In genomic region chr1:43708006-43708412, GRCh38 we compare ENCODE assay signal across 8 cellular contexts. TPM values are rescaled to one million over a fixed set of nuclear protein-coding genes. Genes with fewer than 3 reads are reported as not detected.
DNase-seq lines count a peak whose midpoint lies in the region; ATAC-seq lines count a peak whose summit lies in the region.

No MANE protein-coding gene starts in this region.

- peak overlapping the region; percentile 55 for H2AFZ ChIP-seq in ACC112 (ENCODE audit: low read length, unreplicated experiment)

- DNase-seq in H7 (no peak), substantia nigra (lab: John Stamatoyannopoulos, UW) (peak in 1 of 49 donors; percentile 47), C1 segment of cervical spinal cord (lab: John Stamatoyannopoulos, UW) (no peak)
- no peak for DNase-seq in activated T-cell treated with anti-CD3 and anti-CD28 coated beads, Interleukin-2, amount 50 U/mL, for 72 hours
- no peak for DNase-seq in stimulated activated CD4-positive, alpha-beta T cell treated with anti-CD3 and anti-CD28 coated beads, Interleukin-2, amount 100 ng/mL, for 24 hours

- H3K4me3 Mint-ChIP-seq in activated T-cell treated with anti-CD3 and anti-CD28 coated beads, Interleukin-2, amount 50 U/mL, for 72 hours: peak overlapping the region; percentile 94 to 95

- H3K9ac ChIP-seq in iPS-18a (ENCODE audit: low read length): peak overlapping the region; percentile 58

- H3K27ac Mint-ChIP-seq in activated T-cell treated with anti-CD3 and anti-CD28 coated beads, Interleukin-2, amount 50 U/mL, for 72 hours: peak overlapping the region; percentile 20

- H3K27me3 Mint-ChIP-seq in activated T-cell treated with anti-CD3 and anti-CD28 coated beads, Interleukin-2, amount 50 U/mL, for 72 hours (ENCODE audit: low read depth): no peaks in the 10 kb centered on the region

- peak overlapping the region; percentile 75 for H3K27ac ChIP-seq in ACC112 (ENCODE audit: low read depth, low read length)
- H3K27ac ChIP-seq in iPS-18a (ENCODE audit: low read length): no peak overlapping the region
- peak overlapping the region; percentile 61 for H3K27ac ChIP-seq in substantia nigra (ENCODE audit: low read depth, low read length, poor library complexity, severe bottlenecking)

- no peak for ATAC-seq in activated T-cell treated with anti-CD3 and anti-CD28 coated beads, Interleukin-2, amount 50 U/mL, for 72 hours (replicated peaks in 1 of 2)
- ATAC-seq in HG02588 (IDR thresholded peaks at IDR 0.05; ENCODE audit: unreplicated experiment): no peak

- no peaks in the 10 kb centered on the region for H3K9me3 Mint-ChIP-seq in activated T-cell treated with anti-CD3 and anti-CD28 coated beads, Interleukin-2, amount 50 U/mL, for 72 hours

- H3K4me1 Mint-ChIP-seq in activated T-cell treated with anti-CD3 and anti-CD28 coated beads, Interleukin-2, amount 50 U/mL, for 72 hours (ENCODE audit: low read depth): peaks cover 46% of the 10 kb centered on the region

- peaks cover 8% of the 10 kb centered on the region for H3K36me3 ChIP-seq in ACC112 (ENCODE audit: insufficient read depth, low read length)
- H3K36me3 ChIP-seq in H7 (replicated peaks; ENCODE audit: control insufficient read depth, insufficient read depth, low read length): peaks cover 17% of the 10 kb centered on the region
- H3K36me3 ChIP-seq in iPS-18a (ENCODE audit: control insufficient read depth, low read depth, low read length): peaks cover 29% of the 10 kb centered on the region

- peaks cover 4 to 18% of the 10 kb centered on the region in 2 donors for H3K36me3 Mint-ChIP-seq in activated T-cell treated with anti-CD3 and anti-CD28 coated beads, Interleukin-2, amount 50 U/mL, for 72 hours (ENCODE audit: insufficient read depth in 2 of 2)

- no peaks in the 10 kb centered on the region for H3K27me3 ChIP-seq in ACC112 (ENCODE audit: insufficient read depth, low read length)
- no peaks in the 10 kb centered on the region for H3K27me3 ChIP-seq in H7 (ENCODE audit: control insufficient read depth, insufficient read depth, low read length)
- H3K27me3 ChIP-seq in iPS-18a (ENCODE audit: control insufficient read depth, insufficient read depth, low read length): no peaks in the 10 kb centered on the region

- no peaks in the 10 kb centered on the region for H3K9me3 ChIP-seq in iPS-18a (ENCODE audit: control insufficient read depth, low read depth, low read length)

- H3K4me1 ChIP-seq in ACC112 (ENCODE audit: control insufficient read depth, insufficient read depth, low read length, unreplicated experiment) (peaks cover 60% of the 10 kb centered on the region), iPS-18a (ENCODE audit: control insufficient read depth, low read depth, low read length) (peaks cover 12% of the 10 kb centered on the region)

- peaks cover 51% of the 10 kb centered on the region for H3K79me2 ChIP-seq in ACC112 (ENCODE audit: control insufficient read depth, insufficient read depth, low read length, unreplicated experiment)

- H3K4me3 ChIP-seq in ACC112 (ENCODE audit: low read depth, low read length): peak overlapping the region; percentile 73
- H3K4me3 ChIP-seq in H7 (ENCODE audit: insufficient read depth, low read depth, low read length): peak overlapping the region; percentile 98
- peak overlapping the region; percentile 83 for H3K4me3 ChIP-seq in iPS-18a (ENCODE audit: low read length)

RNA-seq across cellular contexts. Expression of gene ST3GAL3, which starts 0.7 kb away (rescaled TPM):
- total RNA-seq in H7 (2014; rRNA removed; shearing (Covaris generic)): 18.8 and 19.8 TPM in 2 replicates
- 10 to 100 TPM; 25.3 to 34.9 TPM for total RNA-seq in activated T-cell treated with anti-CD3 and anti-CD28 coated beads, Interleukin-2, amount 50 U/mL, for 72 hours

RNA-seq across cellular contexts. Expression of gene KDM4A, which starts 58.1 kb away (rescaled TPM):
- total RNA-seq in H7 (2014; rRNA removed; shearing (Covaris generic)): 34.7 and 41.8 TPM in 2 replicates
- total RNA-seq in activated T-cell treated with anti-CD3 and anti-CD28 coated beads, Interleukin-2, amount 50 U/mL, for 72 hours: 10 to 100 TPM; 54.0 to 60.5 TPM
